In genomic region chr16:70703835-70704381, GRCh38 we compare ENCODE assay signal across 1 cellular context.
TF ChIP-seq lines count a peak whose summit lies in the region.

No MANE protein-coding gene starts in this region.

TF ChIP-seq in H1, 55 proteins besides CTCF, POLR2A, EP300 and RAD21:
- TF ChIP-seq ATF3 (IDR thresholded peaks at IDR 0.05; ENCODE audit: insufficient read depth, low read depth, low read length) = no peak
- TF ChIP-seq PHF8 (conservative IDR thresholded peaks at IDR 0.05; ENCODE audit: low read depth, low read length) = no peak
- TF ChIP-seq BACH1 (IDR thresholded peaks at IDR 0.05; ENCODE audit: low read length) = no peak
- no peak for TF ChIP-seq POU5F1 (IDR thresholded peaks at IDR 0.05; ENCODE audit: low read depth, low read length)
- no peak for TF ChIP-seq YY1 (IDR thresholded peaks at IDR 0.05; ENCODE audit: low read depth, low read length)
